In genomic region chr14:60091550-60092511, GRCh38 we compare ENCODE assay signal across 1 cellular context.
TF ChIP-seq lines count a peak whose summit lies in the region.

TSS of gene PCNX4 (plus strand) at chr14:60091923. CDS start at chr14:60107639, 15,716 bp downstream.

TF ChIP-seq in HepG2, 621 proteins besides CTCF, POLR2A, EP300 and RAD21 (continued from another document and continues in another):
- TF ChIP-seq ZNF407 (CRISPR knock-in tag; IDR thresholded peaks at IDR 0.05; ENCODE audit: not compliant biosample characterization) (peak; percentile 92), XBP1 (CRISPR knock-in tag; IDR thresholded peaks at IDR 0.05) (peak; percentile 49; the same call in 1 of the 2 replicates), NFIC (IDR thresholded peaks at IDR 0.05; ENCODE audit: low read length) (no peak), ZNF577 (CRISPR knock-in tag; IDR thresholded peaks at IDR 0.05; ENCODE audit: borderline replicate concordance, low read depth) (peak; percentile 97; the same call in 1 of the 2 replicates), USF2 (IDR thresholded peaks at IDR 0.05; ENCODE audit: low read depth, low read length) (no peak), USF2 (CRISPR knock-in tag; IDR thresholded peaks at IDR 0.05; ENCODE audit: borderline replicate concordance) (no peak), ZNF496 (CRISPR knock-in tag; IDR thresholded peaks at IDR 0.05; ENCODE audit: insufficient replicate concordance) (no peak), ZNF513 (CRISPR knock-in tag; conservative IDR thresholded peaks at IDR 0.05) (no peak), RFX5 (IDR thresholded peaks at IDR 0.05; ENCODE audit: low read depth, low read length) (no peak), ZNF10 (CRISPR knock-in tag; IDR thresholded peaks at IDR 0.05; ENCODE audit: borderline replicate concordance, low read depth) (no peak), IRX3 (CRISPR knock-in tag; IDR thresholded peaks at IDR 0.05; ENCODE audit: borderline replicate concordance, low read depth) (peak; percentile 50; the same call in 1 of the 2 replicates), FOXK1 (CRISPR knock-in tag; IDR thresholded peaks at IDR 0.05; ENCODE audit: borderline replicate concordance, low read depth) (peak; percentile 74; the same call in 1 of the 2 replicates), ADNP (CRISPR knock-in tag; IDR thresholded peaks at IDR 0.05) (no peak), POGZ (CRISPR knock-in tag; IDR thresholded peaks at IDR 0.05) (peak; percentile 92), TCF7L2 (IDR thresholded peaks at IDR 0.05; ENCODE audit: low read depth, low read length) (no peak), UBTF (CRISPR knock-in tag; IDR thresholded peaks at IDR 0.05) (peak; percentile 98), HNF1A (IDR thresholded peaks at IDR 0.05; ENCODE audit: low read depth) (no peak), HNF1A (CRISPR knock-in tag; IDR thresholded peaks at IDR 0.05; ENCODE audit: borderline replicate concordance) (peak; percentile 88), HOXD1 (CRISPR knock-in tag; IDR thresholded peaks at IDR 0.05) (peak; percentile 84; the same call in 1 of the 2 replicates), ETV6 (CRISPR knock-in tag; conservative IDR thresholded peaks at IDR 0.05) (no peak), ZNF891 (CRISPR knock-in tag; IDR thresholded peaks at IDR 0.05) (peak; percentile 99), BRF2 (CRISPR knock-in tag; IDR thresholded peaks at IDR 0.05) (peak; percentile 76; the same call in 1 of the 2 replicates), ATF4 (CRISPR knock-in tag; IDR thresholded peaks at IDR 0.05) (peak in 1 of 2 experiments; percentile 83; a peak in 2 of 4 replicates), ZNF264 (CRISPR knock-in tag; IDR thresholded peaks at IDR 0.05) (peak; percentile 92), MEIS2 (CRISPR knock-in tag; IDR thresholded peaks at IDR 0.05) (peak; percentile 65; the same call in 1 of the 2 replicates), ZSCAN20 (CRISPR knock-in tag; IDR thresholded peaks at IDR 0.05; ENCODE audit: borderline replicate concordance) (no peak), CAMTA2 (CRISPR knock-in tag; IDR thresholded peaks at IDR 0.05; ENCODE audit: borderline replicate concordance) (no peak), ZNF234 (CRISPR knock-in tag; conservative IDR thresholded peaks at IDR 0.05) (0 out of 2 replicates have a peak, but pooled peaks have one; percentile 80), PAXIP1 (CRISPR knock-in tag; conservative IDR thresholded peaks at IDR 0.05) (peak; percentile 69), MED8 (CRISPR knock-in tag; IDR thresholded peaks at IDR 0.05; ENCODE audit: insufficient replicate concordance) (peak; percentile 12), TEAD2 (CRISPR knock-in tag; IDR thresholded peaks at IDR 0.05) (no peak)
